Comparison of ENCODE assay signal across 8 cellular contexts in the genomic region with DNA sequence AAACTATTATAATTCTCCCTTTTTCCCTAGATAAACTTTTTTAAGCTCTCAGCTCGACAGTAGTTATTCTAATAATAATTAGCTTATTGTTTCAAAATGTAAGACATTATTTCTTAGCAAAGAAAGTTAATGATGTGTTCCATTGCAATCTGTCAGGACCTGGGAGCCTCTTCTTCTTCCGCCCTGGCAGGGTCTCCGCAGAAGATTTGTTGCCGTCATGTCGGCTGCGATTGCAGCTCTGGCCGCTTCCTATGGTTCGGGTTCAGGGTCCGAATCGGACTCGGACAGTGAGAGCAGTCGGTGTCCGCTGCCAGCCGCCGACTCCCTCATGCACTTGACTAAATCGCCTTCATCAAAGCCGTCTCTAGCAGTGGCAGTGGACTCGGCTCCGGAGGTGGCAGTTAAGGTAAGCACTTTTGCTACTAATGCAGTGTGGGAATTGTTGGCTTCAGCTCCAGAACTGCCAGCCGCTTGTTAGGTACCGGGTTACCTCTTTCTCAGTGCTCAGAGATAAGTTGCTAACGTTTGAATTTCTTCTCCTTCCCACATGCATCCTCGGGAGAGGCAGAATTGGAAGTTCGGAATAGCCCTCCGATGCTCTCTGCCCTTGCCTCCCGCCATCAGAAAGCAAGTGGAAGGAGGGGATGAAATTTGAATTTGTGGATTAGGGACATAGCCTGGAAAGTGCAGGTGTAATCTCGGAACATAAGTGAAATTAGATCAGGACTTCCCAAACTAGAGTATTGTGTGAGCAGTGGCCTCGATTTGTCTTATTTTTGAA. TPM values are rescaled to one million over a fixed set of nuclear protein-coding genes. Genes with fewer than 3 reads are reported as not detected.
A peak's percentile ranks its signal among the peaks of the same experiment; 100 is the strongest.
DNase-seq lines count a peak whose midpoint lies in the region; TF ChIP-seq lines count a peak whose summit lies in the region.

A gene (plus strand): TSS at position 200 of the 781 bp plus-strand sequence. CDS start 18 bp downstream, at position 218.

- DNase-seq in H7 (peak; percentile 61), M059J (ENCODE audit: low read depth) (no peak), dermis blood vessel endothelial cell (no peak), mesenchymal stem cell (no peak), EL (no peak)
- peak; percentile 22 to 39 for DNase-seq in activated CD4-positive, alpha-beta T cell treated with anti-CD3 and anti-CD28 coated beads for 24 hours (ENCODE audit: low read depth in 2 of 2)
- DNase-seq in stimulated activated CD8-positive, alpha-beta memory T cell treated with anti-CD3 and anti-CD28 coated beads, Interleukin-15, amount 100 ng/mL, for 48 hours (ENCODE audit: low read depth in 2 of 2), result peak; percentile 19 to 22

- H3K23ac ChIP-seq in mesenchymal stem cell (ENCODE audit: low read length in 2 of 2), result peak within 1 kb of the TSS in 1 of 2 experiments; percentile 89

- peak within 1 kb of the TSS; percentile 80 for H2BK15ac ChIP-seq in mesenchymal stem cell (ENCODE audit: low read depth, poor library complexity, severe bottlenecking)

- no peak within 1 kb of the TSS for H2AK5ac ChIP-seq in mesenchymal stem cell (ENCODE audit: low read length, severe bottlenecking)

- H3K27ac ChIP-seq in mesenchymal stem cell (ENCODE audit: low read length, poor library complexity, severe bottlenecking), result peak within 1 kb of the TSS; percentile 93

- H4K8ac ChIP-seq in mesenchymal stem cell (ENCODE audit: low read length), result peak within 1 kb of the TSS; percentile 98

- peak within 1 kb of the TSS; percentile 80 to 93 for H3K4ac ChIP-seq in mesenchymal stem cell (ENCODE audit: low read depth in 1 of 2, low read length in 2 of 2)

- H3K9me3 ChIP-seq in mesenchymal stem cell (ENCODE audit: control insufficient read depth, low read length), result no peaks in the 10 kb centered on the region

- 2% methylated on average over 23 of the region's 28 CpGs for whole genome bisulfite sequencing in mesenchymal stem cell

- peak within 1 kb of the TSS in 1 of 2 experiments; percentile 94 for H3K14ac ChIP-seq in mesenchymal stem cell (ENCODE audit: low read length in 2 of 2)

- H3K9ac ChIP-seq in mesenchymal stem cell (ENCODE audit: low read length), result peak within 1 kb of the TSS; percentile 88

- peaks cover 5% of the 10 kb centered on the region for H3K4me1 ChIP-seq in mesenchymal stem cell (ENCODE audit: control insufficient read depth, insufficient read depth, low read depth, low read length)

- H2AFZ ChIP-seq in mesenchymal stem cell (ENCODE audit: low read depth, low read length), result peak within 1 kb of the TSS; percentile 95

- H3K18ac ChIP-seq in mesenchymal stem cell (ENCODE audit: low read depth in 1 of 2, low read length in 2 of 2), result peak within 1 kb of the TSS; percentile 89 to 98

- H3K36me3 ChIP-seq in H7 (replicated peaks; ENCODE audit: control insufficient read depth, insufficient read depth, low read length) (no peaks in the 10 kb centered on the region; the same call in 1 of the 2 replicates), mesenchymal stem cell (ENCODE audit: control insufficient read depth in 1 of 2, insufficient read depth in 2 of 2, low read depth in 1 of 2, low read length in 2 of 2) (no peaks in the 10 kb centered on the region)

- peak within 1 kb of the TSS; percentile 99 for H2BK5ac ChIP-seq in mesenchymal stem cell (ENCODE audit: low read depth, low read length, poor library complexity, severe bottlenecking)

- peak within 1 kb of the TSS; percentile 96 for H4K91ac ChIP-seq in mesenchymal stem cell (ENCODE audit: low read length)

- H3K4me3 ChIP-seq in GM12875 (ENCODE audit: low read depth, low read length), result peak within 1 kb of the TSS; percentile 84
- peak within 1 kb of the TSS; percentile 91 for H3K4me3 ChIP-seq in H7 (ENCODE audit: insufficient read depth, low read depth, low read length)
- H3K4me3 ChIP-seq in mesenchymal stem cell (ENCODE audit: insufficient read depth in 1 of 2, low read depth in 1 of 2, low read length in 2 of 2), result peak within 1 kb of the TSS; percentile 88 to 94

- peak within 1 kb of the TSS in 1 of 2 experiments; percentile 79 for H2BK12ac ChIP-seq in mesenchymal stem cell (ENCODE audit: low read length in 2 of 2)

- H2BK120ac ChIP-seq in mesenchymal stem cell (ENCODE audit: low read depth, low read length), result peak within 1 kb of the TSS; percentile 74

- TF ChIP-seq CTCF in GM12875 (IDR thresholded peaks at IDR 0.05; ENCODE audit: borderline replicate concordance, insufficient read depth, low read depth, low read length), result no peak

- H3K27me3 ChIP-seq in H7 (ENCODE audit: control insufficient read depth, insufficient read depth, low read length) (no peaks in the 10 kb centered on the region), mesenchymal stem cell (ENCODE audit: control insufficient read depth in 1 of 2, insufficient read depth in 1 of 2, low read length in 2 of 2) (no peaks in the 10 kb centered on the region)

- peaks cover 8% of the 10 kb centered on the region for H3K79me1 ChIP-seq in mesenchymal stem cell (replicated peaks; ENCODE audit: low read length, poor library complexity, severe bottlenecking)

- peak within 1 kb of the TSS; percentile 69 for H3K4me2 ChIP-seq in mesenchymal stem cell (ENCODE audit: low read length, poor library complexity, severe bottlenecking)

RNA-seq across cellular contexts. Expression of the gene that starts here (rescaled TPM):
- total RNA-seq in H7 (2014; rRNA removed; shearing (Covaris generic)), result 23.1 and 32.6 TPM in 2 replicates
- total RNA-seq in M059J (2014; rRNA removed; shearing (Covaris generic)), result 23.3 and 27.9 TPM in 2 replicates
- total RNA-seq in dermis blood vessel endothelial cell, result 22.0 and 32.8 TPM in 2 replicates
- polyA plus RNA-seq in mesenchymal stem cell (2013, experiment 1 of 2), result 13.9 TPM
- polyA plus RNA-seq in mesenchymal stem cell (2013, experiment 2 of 2), result 20.3 TPM

Comparison
In these comparisons a context has a peak if more than half of its experiments do, and no peak if none do; other contexts are left out.
1. DNase-seq: peak in H7 (single experiment), activated CD4-positive, alpha-beta T cell treated with anti-CD3 and anti-CD28 coated beads for 24 hours (2 of 2) and stimulated activated CD8-positive, alpha-beta memory T cell treated with anti-CD3 and anti-CD28 coated beads, Interleukin-15, amount 100 ng/mL, for 48 hours (2 of 2); none in M059J (single experiment), dermis blood vessel endothelial cell (single experiment), mesenchymal stem cell (single experiment) and EL (single experiment).
2. Peak in every context shown above with its lines, with median percentiles within 50 percentile points of each other: H3K4me3 ChIP-seq.